ENCODE assay signal across 2 cellular contexts in the genomic region with DNA sequence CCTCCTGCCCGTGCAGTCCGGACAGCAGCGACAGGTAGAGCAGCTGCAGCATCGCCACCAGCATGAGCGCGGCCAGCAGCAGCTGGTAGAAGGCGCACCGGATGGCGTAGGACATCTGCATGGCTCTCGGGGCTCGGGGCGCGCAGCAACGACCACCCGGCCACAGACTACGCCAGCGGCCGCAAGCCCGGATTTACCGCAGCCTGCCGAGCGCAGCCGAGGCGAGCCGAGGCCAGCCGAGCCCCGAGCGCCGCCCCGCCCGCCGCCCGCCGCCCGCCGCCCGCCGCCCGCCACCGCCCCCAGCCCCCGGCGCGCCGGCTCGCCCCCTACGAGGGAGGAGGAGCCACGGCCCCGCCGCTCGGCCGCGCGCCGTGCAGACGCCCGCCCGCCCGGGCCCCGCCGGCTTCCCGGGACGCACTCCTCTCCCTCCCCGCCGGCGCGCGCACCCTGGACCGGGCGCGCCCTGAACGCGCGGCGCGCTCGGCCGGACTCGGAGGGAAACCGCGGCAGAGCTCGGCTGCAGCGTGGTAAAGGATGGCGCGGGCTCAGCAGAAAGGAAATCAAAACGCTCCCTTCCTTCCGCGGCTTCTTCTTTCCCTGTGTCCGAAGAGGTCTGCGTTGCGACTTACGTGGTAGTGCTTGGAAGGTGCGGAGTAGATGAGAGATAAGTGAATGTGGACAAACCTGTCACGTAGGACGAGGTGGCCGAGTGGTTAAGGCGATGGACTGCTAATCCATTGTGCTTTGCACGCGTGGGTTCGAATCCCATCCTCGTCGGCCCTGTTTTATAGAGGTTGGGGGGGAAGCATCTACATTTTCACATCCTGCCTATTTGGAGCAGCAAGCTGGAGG.
TF ChIP-seq lines count a peak whose summit lies in the region.

TSS of gene B4GAT1 (minus strand) at position 205 of the 852 bp plus-strand sequence. CDS start at position 121, 84 bp downstream.

TF ChIP-seq in HEK293, 187 proteins besides CTCF, POLR2A, EP300 and RAD21 (continued from another document and continues in another):
- TF ChIP-seq, protein P1, sequence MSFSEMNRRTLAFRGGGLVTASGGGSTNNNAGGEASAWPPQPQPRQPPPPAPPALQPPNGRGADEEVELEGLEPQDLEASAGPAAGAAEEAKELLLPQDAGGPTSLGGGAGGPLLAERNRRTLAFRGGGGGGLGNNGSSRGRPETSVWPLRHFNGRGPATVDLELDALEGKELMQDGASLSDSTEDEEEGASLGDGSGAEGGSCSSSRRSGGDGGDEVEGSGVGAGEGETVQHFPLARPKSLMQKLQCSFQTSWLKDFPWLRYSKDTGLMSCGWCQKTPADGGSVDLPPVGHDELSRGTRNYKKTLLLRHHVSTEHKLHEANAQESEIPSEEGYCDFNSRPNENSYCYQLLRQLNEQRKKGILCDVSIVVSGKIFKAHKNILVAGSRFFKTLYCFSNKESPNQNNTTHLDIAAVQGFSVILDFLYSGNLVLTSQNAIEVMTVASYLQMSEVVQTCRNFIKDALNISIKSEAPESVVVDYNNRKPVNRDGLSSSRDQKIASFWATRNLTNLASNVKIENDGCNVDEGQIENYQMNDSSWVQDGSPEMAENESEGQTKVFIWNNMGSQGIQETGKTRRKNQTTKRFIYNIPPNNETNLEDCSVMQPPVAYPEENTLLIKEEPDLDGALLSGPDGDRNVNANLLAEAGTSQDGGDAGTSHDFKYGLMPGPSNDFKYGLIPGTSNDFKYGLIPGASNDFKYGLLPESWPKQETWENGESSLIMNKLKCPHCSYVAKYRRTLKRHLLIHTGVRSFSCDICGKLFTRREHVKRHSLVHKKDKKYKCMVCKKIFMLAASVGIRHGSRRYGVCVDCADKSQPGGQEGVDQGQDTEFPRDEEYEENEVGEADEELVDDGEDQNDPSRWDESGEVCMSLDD (tag by site-specific recombination; IDR thresholded peaks at IDR 0.05) = 0 out of 2 replicates have a peak, but pooled peaks have one; percentile 29
- peak; percentile 77 for TF ChIP-seq KLF8 (tag by site-specific recombination; IDR thresholded peaks at IDR 0.05)
- TF ChIP-seq ZNF2 (tag by site-specific recombination; IDR thresholded peaks at IDR 0.05) = peak; percentile 94
- peak; percentile 33; the same call in 1 of the 2 replicates for TF ChIP-seq GLIS2 (tag by site-specific recombination; IDR thresholded peaks at IDR 0.05)
- TF ChIP-seq SCRT2 (tag by site-specific recombination; IDR thresholded peaks at IDR 0.05) = peak; percentile 71
- TF ChIP-seq YY1 (tag by site-specific recombination; IDR thresholded peaks at IDR 0.05) = peak; percentile 31; the same call in 1 of the 2 replicates
- TF ChIP-seq, protein P2, sequence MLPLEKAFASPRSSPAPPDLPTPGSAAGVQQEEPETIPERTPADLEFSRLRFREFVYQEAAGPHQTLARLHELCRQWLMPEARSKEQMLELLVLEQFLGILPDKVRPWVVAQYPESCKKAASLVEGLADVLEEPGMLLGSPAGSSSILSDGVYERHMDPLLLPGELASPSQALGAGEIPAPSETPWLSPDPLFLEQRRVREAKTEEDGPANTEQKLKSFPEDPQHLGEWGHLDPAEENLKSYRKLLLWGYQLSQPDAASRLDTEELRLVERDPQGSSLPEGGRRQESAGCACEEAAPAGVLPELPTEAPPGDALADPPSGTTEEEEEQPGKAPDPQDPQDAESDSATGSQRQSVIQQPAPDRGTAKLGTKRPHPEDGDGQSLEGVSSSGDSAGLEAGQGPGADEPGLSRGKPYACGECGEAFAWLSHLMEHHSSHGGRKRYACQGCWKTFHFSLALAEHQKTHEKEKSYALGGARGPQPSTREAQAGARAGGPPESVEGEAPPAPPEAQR (tag by site-specific recombination; IDR thresholded peaks at IDR 0.05) = peak; percentile 88; the same call in 1 of the 2 replicates
- peak; percentile 56; the same call in 1 of the 2 replicates for TF ChIP-seq WT1 (tag by site-specific recombination; IDR thresholded peaks at IDR 0.05)
- peak; percentile 85 for TF ChIP-seq KLF16 (tag by site-specific recombination; IDR thresholded peaks at IDR 0.05)
- TF ChIP-seq KLF7 (tag by site-specific recombination; IDR thresholded peaks at IDR 0.05; ENCODE audit: borderline replicate concordance) = peak; percentile 58; the same call in 1 of the 2 replicates
- TF ChIP-seq, protein P3, sequence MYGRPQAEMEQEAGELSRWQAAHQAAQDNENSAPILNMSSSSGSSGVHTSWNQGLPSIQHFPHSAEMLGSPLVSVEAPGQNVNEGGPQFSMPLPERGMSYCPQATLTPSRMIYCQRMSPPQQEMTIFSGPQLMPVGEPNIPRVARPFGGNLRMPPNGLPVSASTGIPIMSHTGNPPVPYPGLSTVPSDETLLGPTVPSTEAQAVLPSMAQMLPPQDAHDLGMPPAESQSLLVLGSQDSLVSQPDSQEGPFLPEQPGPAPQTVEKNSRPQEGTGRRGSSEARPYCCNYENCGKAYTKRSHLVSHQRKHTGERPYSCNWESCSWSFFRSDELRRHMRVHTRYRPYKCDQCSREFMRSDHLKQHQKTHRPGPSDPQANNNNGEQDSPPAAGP (tag by site-specific recombination; IDR thresholded peaks at IDR 0.05) = peak; percentile 92
- TF ChIP-seq, protein P4, sequence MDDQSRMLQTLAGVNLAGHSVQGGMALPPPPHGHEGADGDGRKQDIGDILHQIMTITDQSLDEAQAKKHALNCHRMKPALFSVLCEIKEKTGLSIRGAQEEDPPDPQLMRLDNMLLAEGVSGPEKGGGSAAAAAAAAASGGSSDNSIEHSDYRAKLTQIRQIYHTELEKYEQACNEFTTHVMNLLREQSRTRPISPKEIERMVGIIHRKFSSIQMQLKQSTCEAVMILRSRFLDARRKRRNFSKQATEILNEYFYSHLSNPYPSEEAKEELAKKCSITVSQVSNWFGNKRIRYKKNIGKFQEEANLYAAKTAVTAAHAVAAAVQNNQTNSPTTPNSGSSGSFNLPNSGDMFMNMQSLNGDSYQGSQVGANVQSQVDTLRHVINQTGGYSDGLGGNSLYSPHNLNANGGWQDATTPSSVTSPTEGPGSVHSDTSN (CRISPR knock-in tag; IDR thresholded peaks at IDR 0.05) = no peak; the same call in 1 of the 2 replicates
- no peak for TF ChIP-seq ZNF248 (tag by site-specific recombination; IDR thresholded peaks at IDR 0.05)
- no peak for TF ChIP-seq ZNF169 (tag by site-specific recombination; IDR thresholded peaks at IDR 0.05)
- peak; percentile 69 for TF ChIP-seq ZFHX2 (tag by site-specific recombination; conservative IDR thresholded peaks at IDR 0.05)
- TF ChIP-seq, protein P5, sequence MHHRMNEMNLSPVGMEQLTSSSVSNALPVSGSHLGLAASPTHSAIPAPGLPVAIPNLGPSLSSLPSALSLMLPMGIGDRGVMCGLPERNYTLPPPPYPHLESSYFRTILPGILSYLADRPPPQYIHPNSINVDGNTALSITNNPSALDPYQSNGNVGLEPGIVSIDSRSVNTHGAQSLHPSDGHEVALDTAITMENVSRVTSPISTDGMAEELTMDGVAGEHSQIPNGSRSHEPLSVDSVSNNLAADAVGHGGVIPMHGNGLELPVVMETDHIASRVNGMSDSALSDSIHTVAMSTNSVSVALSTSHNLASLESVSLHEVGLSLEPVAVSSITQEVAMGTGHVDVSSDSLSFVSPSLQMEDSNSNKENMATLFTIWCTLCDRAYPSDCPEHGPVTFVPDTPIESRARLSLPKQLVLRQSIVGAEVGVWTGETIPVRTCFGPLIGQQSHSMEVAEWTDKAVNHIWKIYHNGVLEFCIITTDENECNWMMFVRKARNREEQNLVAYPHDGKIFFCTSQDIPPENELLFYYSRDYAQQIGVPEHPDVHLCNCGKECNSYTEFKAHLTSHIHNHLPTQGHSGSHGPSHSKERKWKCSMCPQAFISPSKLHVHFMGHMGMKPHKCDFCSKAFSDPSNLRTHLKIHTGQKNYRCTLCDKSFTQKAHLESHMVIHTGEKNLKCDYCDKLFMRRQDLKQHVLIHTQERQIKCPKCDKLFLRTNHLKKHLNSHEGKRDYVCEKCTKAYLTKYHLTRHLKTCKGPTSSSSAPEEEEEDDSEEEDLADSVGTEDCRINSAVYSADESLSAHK (tag by site-specific recombination; IDR thresholded peaks at IDR 0.05) = peak; percentile 52; the same call in 1 of the 2 replicates
- peak; percentile 81 for TF ChIP-seq ZNF366 (tag by site-specific recombination; conservative IDR thresholded peaks at IDR 0.05)

TF ChIP-seq in GM12878, 131 proteins besides CTCF, POLR2A, EP300 and RAD21 (continued from another document and continues in another):
- no peak for TF ChIP-seq PRDM15 (CRISPR knock-in tag; IDR thresholded peaks at IDR 0.05)
- no peak for TF ChIP-seq SUZ12 (IDR thresholded peaks at IDR 0.05; ENCODE audit: unreplicated experiment)
- no peak for TF ChIP-seq MEF2B (IDR thresholded peaks at IDR 0.05; ENCODE audit: partially characterized antibody, poor library complexity, severe bottlenecking)
- no peak for TF ChIP-seq ZNF274 (IDR thresholded peaks at IDR 0.05; ENCODE audit: insufficient read depth, insufficient read length)
- TF ChIP-seq GABPA (IDR thresholded peaks at IDR 0.05; ENCODE audit: low read depth) = peak; percentile 43; the same call in 1 of the 2 replicates
- TF ChIP-seq REST (IDR thresholded peaks at IDR 0.05; ENCODE audit: low read depth, low read length) = no peak
- peak; percentile 97 for TF ChIP-seq SREBF2 (IDR thresholded peaks at IDR 0.05; ENCODE audit: low read length)
- no peak for TF ChIP-seq MTA2 (IDR thresholded peaks at IDR 0.05; ENCODE audit: low read depth)
- no peak for TF ChIP-seq SMAD1 (IDR thresholded peaks at IDR 0.05; ENCODE audit: low read depth, partially characterized antibody)
- TF ChIP-seq ZBED1 (IDR thresholded peaks at IDR 0.05; ENCODE audit: borderline replicate concordance) = no peak
- TF ChIP-seq KDM1A (IDR thresholded peaks at IDR 0.05; ENCODE audit: borderline replicate concordance) = no peak
- no peak for TF ChIP-seq PAX8 (IDR thresholded peaks at IDR 0.05)
- TF ChIP-seq NR2C1 (IDR thresholded peaks at IDR 0.05) = no peak
- TF ChIP-seq BACH1 (IDR thresholded peaks at IDR 0.05; ENCODE audit: borderline replicate concordance) = peak; percentile 50
- TF ChIP-seq ZNF24 (IDR thresholded peaks at IDR 0.05) = peak; percentile 100
- TF ChIP-seq CBFB (IDR thresholded peaks at IDR 0.05; ENCODE audit: low read depth) = peak; percentile 67
- TF ChIP-seq ZZZ3 (IDR thresholded peaks at IDR 0.05; ENCODE audit: control insufficient read depth, insufficient read length, low read depth) = no peak
- TF ChIP-seq, protein P6, sequence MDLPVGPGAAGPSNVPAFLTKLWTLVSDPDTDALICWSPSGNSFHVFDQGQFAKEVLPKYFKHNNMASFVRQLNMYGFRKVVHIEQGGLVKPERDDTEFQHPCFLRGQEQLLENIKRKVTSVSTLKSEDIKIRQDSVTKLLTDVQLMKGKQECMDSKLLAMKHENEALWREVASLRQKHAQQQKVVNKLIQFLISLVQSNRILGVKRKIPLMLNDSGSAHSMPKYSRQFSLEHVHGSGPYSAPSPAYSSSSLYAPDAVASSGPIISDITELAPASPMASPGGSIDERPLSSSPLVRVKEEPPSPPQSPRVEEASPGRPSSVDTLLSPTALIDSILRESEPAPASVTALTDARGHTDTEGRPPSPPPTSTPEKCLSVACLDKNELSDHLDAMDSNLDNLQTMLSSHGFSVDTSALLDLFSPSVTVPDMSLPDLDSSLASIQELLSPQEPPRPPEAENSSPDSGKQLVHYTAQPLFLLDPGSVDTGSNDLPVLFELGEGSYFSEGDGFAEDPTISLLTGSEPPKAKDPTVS (IDR thresholded peaks at IDR 0.05; ENCODE audit: low read depth, low read length) = 0 out of 2 replicates have a peak, but pooled peaks have one; percentile 19
- no peak for TF ChIP-seq NFIC (IDR thresholded peaks at IDR 0.05; ENCODE audit: low read depth, low read length)
- TF ChIP-seq BRCA1 (IDR thresholded peaks at IDR 0.05; ENCODE audit: low read depth, low read length) = no peak
- TF ChIP-seq CREB1 (IDR thresholded peaks at IDR 0.05; ENCODE audit: low read depth) = peak; percentile 78
- TF ChIP-seq TCF7 (IDR thresholded peaks at IDR 0.05; ENCODE audit: borderline replicate concordance) = no peak
- TF ChIP-seq RBBP5 (conservative IDR thresholded peaks at IDR 0.05) = 0 out of 2 replicates have a peak, but pooled peaks have one; percentile 75
